8 cellular contexts compared by ENCODE assay signal in genomic region chr1:234544094-234544579, GRCh38.
A peak's percentile ranks its signal among the peaks of the same experiment; 100 is the strongest.
DNase-seq lines count a peak whose midpoint lies in the region; ATAC-seq, FAIRE-seq and TF ChIP-seq lines count a peak whose summit lies in the region.

No MANE protein-coding gene starts in this region.

- H3K27me3 Mint-ChIP-seq in astrocyte (ENCODE audit: low read depth, unreplicated experiment) (peaks cover 6% of the 10 kb centered on the region), T-helper 17 cell (peaks cover 24% of the 10 kb centered on the region)

- H3K27me3 ChIP-seq in ACC112 (ENCODE audit: insufficient read depth, low read length), result no peaks in the 10 kb centered on the region
- H3K27me3 ChIP-seq in astrocyte (ENCODE audit: insufficient read depth, low read length), result no peaks in the 10 kb centered on the region
- H3K27me3 ChIP-seq in skeletal muscle tissue (ENCODE audit: control insufficient read depth in 3 of 3, insufficient read depth in 3 of 3, low read length in 3 of 3), result no peaks in the 10 kb centered on the region

- POLR2A ChIA-PET in RWPE1 (lab: Yijun Ruan, JAX; ENCODE audit: low non-redundant PET), result no interaction called here

- H3K4me3 ChIP-seq in ACC112 (ENCODE audit: low read depth, low read length) (no peak overlapping the region), astrocyte (ENCODE audit: insufficient read depth, low read depth, low read length) (no peak overlapping the region), skeletal muscle tissue (ENCODE audit: low read length in 3 of 3) (peak overlapping the region in 1 of 3 donors; percentile 7)

- TF ChIP-seq CTCF in RWPE1 (conservative IDR thresholded peaks at IDR 0.05; ENCODE audit: low read depth) (no peak), astrocyte (IDR thresholded peaks at IDR 0.05; ENCODE audit: insufficient read depth, low read depth, low read length) (no peak)

- H3K4me1 ChIP-seq in ACC112 (ENCODE audit: control insufficient read depth, insufficient read depth, low read length, unreplicated experiment), result peaks cover 18% of the 10 kb centered on the region
- H3K4me1 ChIP-seq in astrocyte (ENCODE audit: insufficient read depth, low read length), result peaks cover 29% of the 10 kb centered on the region
- H3K4me1 ChIP-seq in skeletal muscle tissue (ENCODE audit: control insufficient read depth in 3 of 3, insufficient read depth in 3 of 3, low read length in 3 of 3), result peaks cover 64 to 73% (median 70%) of the 10 kb centered on the region in 3 donors

- H2AFZ ChIP-seq in ACC112 (ENCODE audit: low read length, unreplicated experiment), result no peak overlapping the region
- H2AFZ ChIP-seq in astrocyte (ENCODE audit: low read depth, low read length), result no peak overlapping the region

- FAIRE-seq in astrocyte (lab: Jason Lieb, UNC), result peak; percentile 49

- no peaks in the 10 kb centered on the region for H3K79me2 ChIP-seq in ACC112 (ENCODE audit: control insufficient read depth, insufficient read depth, low read length, unreplicated experiment)
- H3K79me2 ChIP-seq in astrocyte (ENCODE audit: insufficient read depth, low read length), result no peaks in the 10 kb centered on the region

- no peak overlapping the region for H3K4me3 Mint-ChIP-seq in astrocyte (ENCODE audit: unreplicated experiment)
- H3K4me3 Mint-ChIP-seq in T-helper 17 cell, result no peak overlapping the region

- H3K36me3 ChIP-seq in ACC112 (ENCODE audit: insufficient read depth, low read length), result no peaks in the 10 kb centered on the region
- H3K36me3 ChIP-seq in astrocyte (ENCODE audit: insufficient read depth, low read length), result no peaks in the 10 kb centered on the region
- H3K36me3 ChIP-seq in skeletal muscle tissue (ENCODE audit: control insufficient read depth in 3 of 3, insufficient read depth in 3 of 3, low read length in 3 of 3), result no peaks in the 10 kb centered on the region

- H3K27ac ChIP-seq in ACC112 (ENCODE audit: low read depth, low read length) (peak overlapping the region; percentile 63), RWPE1 (peak overlapping the region; percentile 85), astrocyte (ENCODE audit: low read depth, low read length) (peak overlapping the region; percentile 59), skeletal muscle tissue (ENCODE audit: low read depth, low read length) (peak overlapping the region; percentile 85)

- CTCF ChIA-PET in RWPE1 (lab: Yijun Ruan, JAX), result interaction anchor here (0.6 to 1.3 kb wide), 4 partner anchors 11 to 123 kb away, joined by 3 read pairs; no protein-coding TSS in a partner anchor

- DNase-seq in HT1080 (ENCODE audit: low read depth) (peak; percentile 93), RWPE1 (ENCODE audit: low spot score) (peak; percentile 66), astrocyte (ENCODE audit: low read depth) (peak; percentile 93), hepatic stellate cell (ENCODE audit: low spot score) (peak; percentile 69), T-helper 17 cell (no peak), DMS114 treated with DMSO at 0.1 percent for 48 hours (lab: John Stamatoyannopoulos, UW; ENCODE audit: unreplicated experiment) (no peak)

- peak overlapping the region; percentile 88 for H3K27ac Mint-ChIP-seq in astrocyte (ENCODE audit: unreplicated experiment)
- H3K27ac Mint-ChIP-seq in T-helper 17 cell, result no peak overlapping the region

- H4K20me1 ChIP-seq in astrocyte (ENCODE audit: insufficient read depth, low read length), result no peaks in the 10 kb centered on the region

- peak overlapping the region; percentile 79 for H3K4me2 ChIP-seq in astrocyte (ENCODE audit: low read length)

- H3K36me3 Mint-ChIP-seq in astrocyte (ENCODE audit: low read depth, unreplicated experiment) (peaks cover 2% of the 10 kb centered on the region), T-helper 17 cell (ENCODE audit: low read depth) (no peaks in the 10 kb centered on the region)

- H3K4me1 Mint-ChIP-seq in astrocyte (ENCODE audit: low read depth, unreplicated experiment), result peaks cover 37% of the 10 kb centered on the region
- peaks cover 22% of the 10 kb centered on the region for H3K4me1 Mint-ChIP-seq in T-helper 17 cell

- H3K9me3 Mint-ChIP-seq in astrocyte (ENCODE audit: unreplicated experiment), result no peaks in the 10 kb centered on the region

- ATAC-seq in T-helper 17 cell, result no peak

- H3K9me3 ChIP-seq in astrocyte (ENCODE audit: insufficient read depth, low read depth, low read length) (no peaks in the 10 kb centered on the region), skeletal muscle tissue (ENCODE audit: control insufficient read depth in 3 of 3, low read length in 3 of 3) (no peaks in the 10 kb centered on the region), T-helper 17 cell (ENCODE audit: control insufficient read depth, low read length, poor library complexity, severe bottlenecking) (no peaks in the 10 kb centered on the region)

- H3K9ac ChIP-seq in astrocyte (ENCODE audit: low read length) (peak overlapping the region; percentile 66), skeletal muscle tissue (ENCODE audit: low read depth in 1 of 3, low read length in 3 of 3) (peak overlapping the region; percentile 5 to 71 (median 71))

Comparison
In these comparisons a context has a peak if more than half of its experiments do, and no peak if none do; other contexts are left out.
1. DNase-seq: peak in HT1080 (single experiment), RWPE1 (single experiment), astrocyte (single experiment) and hepatic stellate cell (single experiment); none in T-helper 17 cell (0 of 3) and DMS114 treated with DMSO at 0.1 percent for 48 hours (single experiment).
2. Peak in every context shown above with its lines, with median percentiles within 50 percentile points of each other: H3K27ac ChIP-seq.